In the genomic region with DNA sequence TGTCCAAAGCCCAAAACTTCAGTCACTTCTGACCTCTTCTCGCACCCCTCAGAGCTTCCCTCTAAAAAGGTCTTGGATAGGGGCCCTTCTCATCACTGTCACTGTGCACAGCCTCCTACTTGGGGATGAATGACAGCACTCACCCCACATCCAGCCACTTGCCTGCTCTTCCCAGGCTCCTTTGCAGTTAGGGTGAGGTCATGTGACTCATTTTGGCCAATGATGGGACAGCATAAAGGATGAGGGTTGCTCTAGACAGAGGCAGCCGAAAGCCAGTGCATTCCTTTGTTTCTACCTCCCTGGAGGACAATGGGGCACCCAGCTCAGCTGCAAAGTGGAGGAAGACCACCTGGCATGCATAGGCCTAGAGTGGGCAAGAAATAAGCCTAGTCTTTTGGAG, we compare ENCODE assay signal across 26 cellular contexts.
"Had no signal": no experiment of that assay in that cellular context is flagged by ENCODE, and none has a peak within 500 bp of the region (broad histone marks: within the 10 kb centered on the region; RNA-seq: fewer than 3 reads in every experiment).

No MANE protein-coding gene starts in this region.

- H3K9me3 ChIP-seq: ascending aorta, breast epithelium, esophagus squamous epithelium, gastroesophageal sphincter had no signal

- H3K4me3 ChIP-seq: ascending aorta, breast epithelium, cardiac muscle cell, esophagus squamous epithelium, gastroesophageal sphincter had no signal

- H3K4me1 ChIP-seq: ascending aorta, breast epithelium, esophagus squamous epithelium, gastroesophageal sphincter had no signal

- DNase-seq: activated CD4-positive, alpha-beta memory T cell treated with anti-CD3 and anti-CD28 coated beads, Interleukin-2, amount 10 ng/mL, durations not matched to agents 7 days and 5 days; activated CD4-positive, alpha-beta T cell treated with anti-CD3 and anti-CD28 coated beads for 1 hour; activated CD4-positive, alpha-beta T cell treated with anti-CD3 and anti-CD28 coated beads for 4 hours; activated CD4-positive, alpha-beta T cell treated with anti-CD3 and anti-CD28 coated beads, Interleukin-2, amount 10 ng/mL, durations not matched to agents 7 days and 5 days; activated CD4-positive, alpha-beta T cell treated with anti-CD3 and anti-CD28 coated beads, Interleukin-2, amount 50 U/mL, for 4 hours; activated CD8-positive, alpha-beta memory T cell treated with anti-CD3 and anti-CD28 coated beads, Interleukin-2, amount 50 U/mL, for 4 hours; activated effector memory CD4-positive, alpha-beta T cell treated with anti-CD3 and anti-CD28 coated beads, Interleukin-2, amount 50 U/mL, for 16 hours; activated naive CD4-positive, alpha-beta T cell; activated naive CD4-positive, alpha-beta T cell treated with anti-CD3 and anti-CD28 coated beads, Interleukin-2, amount 10 ng/mL, durations not matched to agents 7 days and 5 days; activated naive CD8-positive, alpha-beta T cell treated with anti-CD3 and anti-CD28 coated beads, Interleukin-2, amount 10 ng/mL, durations not matched to agents 7 days and 5 days; activated T-cell treated with anti-CD3 and anti-CD28 coated beads, Interleukin-2, amount 50 U/mL, for 1 hour; activated T-cell treated with anti-CD3 and anti-CD28 coated beads, Interleukin-2, amount 50 U/mL, for 48 hours; cortex of kidney; dermis blood vessel endothelial cell; effector CD4-positive, alpha-beta T cell; effector memory CD8-positive, alpha-beta T cell; esophagus squamous epithelium; foreskin melanocyte; head of caudate nucleus; T-helper 2 cell had no signal

- ATAC-seq: activated naive CD4-positive, alpha-beta T cell treated with anti-CD3 and anti-CD28 coated beads, Interleukin-2, amount 50 U/mL, for 72 hours; effector memory CD8-positive, alpha-beta T cell; gastroesophageal sphincter had no signal

- H3K36me3 ChIP-seq: ascending aorta, breast epithelium, cardiac muscle cell, esophagus squamous epithelium, gastroesophageal sphincter had no signal

- H3K27me3 ChIP-seq: ascending aorta, cardiac muscle cell had no signal

- H3K27ac ChIP-seq: ascending aorta, breast epithelium, cardiac muscle cell, epithelial cell of prostate, esophagus squamous epithelium, gastroesophageal sphincter had no signal
